In the genomic region with DNA sequence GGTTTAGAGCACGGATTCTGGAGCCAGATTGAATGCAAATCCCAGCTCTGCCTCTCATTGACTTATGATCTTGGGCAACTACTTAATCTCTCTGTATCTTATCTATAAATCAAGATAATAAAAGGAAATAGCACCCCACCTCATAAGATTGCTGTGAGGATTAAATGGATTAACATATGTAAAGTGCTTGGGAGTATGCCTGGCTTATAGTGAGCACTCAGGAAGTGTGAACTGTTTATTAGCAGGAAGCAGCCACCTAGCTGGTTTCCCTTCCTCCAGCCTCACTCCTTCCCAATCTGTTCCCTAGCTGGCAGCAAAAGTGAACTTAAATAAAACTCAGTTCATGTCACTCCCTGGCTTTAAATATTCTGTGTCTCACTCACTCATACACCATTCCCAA, we compare ENCODE assay signal across 23 cellular contexts.
"Had no signal": no experiment of that assay in that cellular context is flagged by ENCODE, and none has a peak within 500 bp of the region (broad histone marks: within the 10 kb centered on the region; RNA-seq: fewer than 3 reads in every experiment).

No MANE protein-coding gene starts in this region.

- H3K27ac Mint-ChIP-seq: activated CD8-positive, alpha-beta T cell treated with anti-CD3 and anti-CD28 coated beads for 36 hours; activated naive CD4-positive, alpha-beta T cell treated with anti-CD3 and anti-CD28 coated beads, Interleukin-2, amount 10 ng/mL, durations not matched to agents 7 days and 5 days; activated naive CD8-positive, alpha-beta T cell treated with anti-CD3 and anti-CD28 coated beads for 36 hours; activated T-cell treated with anti-CD3 and anti-CD28 coated beads, Interleukin-2, amount 50 U/mL, for 72 hours; activated T-helper 2 cell treated with anti-CD3 and anti-CD28 coated beads, Interferon-gamma antibody, Interleukin-2, Interleukin-4, amounts not matched to agents 10 μg/mL and 5 μg/mL and 100 μg/mL, durations not matched to agents 14 hours and 24 hours and 36 hours had no signal

- H3K9me3 Mint-ChIP-seq: activated CD8-positive, alpha-beta T cell treated with anti-CD3 and anti-CD28 coated beads for 36 hours; activated naive CD4-positive, alpha-beta T cell treated with anti-CD3 and anti-CD28 coated beads, Interleukin-2, amount 10 ng/mL, durations not matched to agents 7 days and 5 days; activated naive CD8-positive, alpha-beta T cell treated with anti-CD3 and anti-CD28 coated beads for 36 hours; activated T-helper 2 cell treated with anti-CD3 and anti-CD28 coated beads, Interferon-gamma antibody, Interleukin-2, Interleukin-4, amounts not matched to agents 10 μg/mL and 5 μg/mL and 100 μg/mL, durations not matched to agents 14 hours and 24 hours and 36 hours had no signal

- H3K27me3 Mint-ChIP-seq: activated CD8-positive, alpha-beta T cell treated with anti-CD3 and anti-CD28 coated beads for 36 hours; activated naive CD4-positive, alpha-beta T cell treated with anti-CD3 and anti-CD28 coated beads, Interleukin-2, amount 10 ng/mL, durations not matched to agents 7 days and 5 days; activated naive CD8-positive, alpha-beta T cell treated with anti-CD3 and anti-CD28 coated beads for 36 hours had no signal

- ATAC-seq: activated CD4-positive, CD25-positive, alpha-beta regulatory T cell treated with anti-CD3 and anti-CD28 coated beads, Interleukin-2, amount 50 U/mL, for 24 hours; activated CD8-positive, alpha-beta T cell treated with anti-CD3 and anti-CD28 coated beads for 36 hours; activated T-cell treated with anti-CD3 and anti-CD28 coated beads, Interleukin-2, amount 50 U/mL, for 72 hours had no signal

- DNase-seq: activated CD4-positive, alpha-beta T cell treated with anti-CD3 and anti-CD28 coated beads for 4 hours; activated CD8-positive, alpha-beta memory T cell treated with anti-CD3 and anti-CD28 coated beads, Interleukin-2, amount 50 U/mL, for 4 hours; activated CD8-positive, alpha-beta T cell treated with anti-CD3 and anti-CD28 coated beads for 36 hours; activated gamma-delta T cell treated with Interleukin-2 at 50 U/mL for 16 hours; activated naive CD4-positive, alpha-beta T cell treated with anti-CD3 and anti-CD28 coated beads, Interleukin-2, amount 10 ng/mL, durations not matched to agents 7 days and 5 days; activated naive CD8-positive, alpha-beta T cell treated with anti-CD3 and anti-CD28 coated beads for 36 hours; activated T-cell treated with anti-CD3 and anti-CD28 coated beads, Interleukin-2, amount 50 U/mL, for 72 hours; brain microvascular endothelial cell; KG1; MG63; MV-4-11; NCI-H1105; NCI-H1436 treated with DMSO at 0.1 percent for 48 hours; NCI-H187; NCI-H2081; NCI-H510A treated with DMSO at 0.1 percent for 48 hours; NCI-H748 treated with DMSO at 0.1 percent for 48 hours; SIG-M5; T-helper 2 cell; T1000; WERI-Rb-1 had no signal

- H3K36me3 Mint-ChIP-seq: activated naive CD4-positive, alpha-beta T cell treated with anti-CD3 and anti-CD28 coated beads, Interleukin-2, amount 10 ng/mL, durations not matched to agents 7 days and 5 days; activated naive CD8-positive, alpha-beta T cell treated with anti-CD3 and anti-CD28 coated beads for 36 hours had no signal

- H3K4me1 Mint-ChIP-seq: activated naive CD4-positive, alpha-beta T cell treated with anti-CD3 and anti-CD28 coated beads, Interleukin-2, amount 10 ng/mL, durations not matched to agents 7 days and 5 days; activated naive CD8-positive, alpha-beta T cell treated with anti-CD3 and anti-CD28 coated beads for 36 hours had no signal

- H3K4me3 Mint-ChIP-seq: activated CD8-positive, alpha-beta T cell treated with anti-CD3 and anti-CD28 coated beads for 36 hours; activated naive CD4-positive, alpha-beta T cell treated with anti-CD3 and anti-CD28 coated beads, Interleukin-2, amount 10 ng/mL, durations not matched to agents 7 days and 5 days; activated naive CD8-positive, alpha-beta T cell treated with anti-CD3 and anti-CD28 coated beads for 36 hours; activated T-cell treated with anti-CD3 and anti-CD28 coated beads, Interleukin-2, amount 50 U/mL, for 72 hours had no signal
